Comparison of ENCODE assay signal across 1 cellular context in genomic region chr11:11583801-11584445, GRCh38.
TF ChIP-seq lines count a peak whose summit lies in the region.

No MANE protein-coding gene starts in this region.

TF ChIP-seq in HCT116, 20 proteins besides CTCF, POLR2A, EP300 and RAD21 (continued from another document):
- TF ChIP-seq CEBPB (IDR thresholded peaks at IDR 0.05; ENCODE audit: low read depth) (no peak), REST (IDR thresholded peaks at IDR 0.05; ENCODE audit: low read depth) (no peak), ATF3 (IDR thresholded peaks at IDR 0.05) (no peak), TCF7L2 (IDR thresholded peaks at IDR 0.05; ENCODE audit: borderline replicate concordance, extremely low read depth, insufficient read depth, insufficient read length) (no peak), ZFX (IDR thresholded peaks at IDR 0.05) (no peak)
